ENCODE assay signal across 9 cellular contexts in genomic region chr11:56473252-56473651, GRCh38. TPM values are rescaled to one million over a fixed set of nuclear protein-coding genes. Genes with fewer than 3 reads are reported as not detected.
"Had no signal": no experiment of that assay in that cellular context is flagged by ENCODE, and none has a peak within 500 bp of the region (broad histone marks: within the 10 kb centered on the region; RNA-seq: fewer than 3 reads in every experiment).

Gene OR5M3, minus strand, starts transcription at chr11:56473352. Its CDS starts 2,855 bp downstream, at chr11:56470497.

- H3K27ac ChIP-seq: HL-60 had no signal

- H3K4me3 ChIP-seq: K562 had no signal

- DNase-seq: IMR-90, KBM-7, KG1 had no signal

- ATAC-seq: HepG2, K562 had no signal

RNA-seq across cellular contexts. Expression of gene OR5M3, which starts in this region (rescaled TPM):
- total RNA-seq: HepG2, HT-29, HT1080, IMR-90, K562 had no signal
- polyA plus RNA-seq: HepG2, IgD-negative memory B cell, IMR-90, K562 had no signal
